7 cellular contexts compared by ENCODE assay signal in the genomic region with DNA sequence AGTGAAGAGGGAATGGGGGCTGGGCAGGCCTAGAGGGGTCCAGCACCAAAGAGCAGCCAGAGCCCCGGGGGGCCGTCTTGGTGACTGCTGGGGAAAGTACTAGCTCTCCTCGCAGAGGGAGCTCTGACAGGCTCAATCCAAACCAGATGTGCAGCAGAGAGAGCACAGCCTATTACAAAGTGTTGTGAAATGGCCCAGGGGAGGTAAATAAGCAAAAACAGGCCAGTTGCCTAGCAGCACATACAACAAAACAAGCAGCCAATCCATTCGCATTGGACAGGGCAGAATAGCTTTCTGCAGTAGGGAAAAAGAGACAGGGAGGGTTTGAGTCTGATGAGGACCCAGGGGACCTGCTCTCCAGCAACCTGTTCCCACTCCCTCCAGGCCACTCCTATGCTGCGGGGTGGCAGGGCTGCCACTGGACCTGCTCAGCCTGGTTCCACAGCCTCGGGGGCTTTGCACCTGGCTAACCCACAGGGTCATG.
DNase-seq lines count a peak whose midpoint lies in the region; ATAC-seq lines count a peak whose summit lies in the region.

No MANE protein-coding gene starts in this region.

- peaks cover 0 to 7% of the 10 kb centered on the region in 2 donors for H3K27me3 Mint-ChIP-seq in natural killer cell treated with Interleukin-12 subunit alpha and Interleukin-12 subunit beta and Interleukin-15 and Interleukin-18, amount 100 ng/mL, for 72 hours
- H3K27me3 Mint-ChIP-seq in activated T-helper 2 cell treated with anti-CD3 and anti-CD28 coated beads, Interferon-gamma antibody, Interleukin-2, Interleukin-4, amounts not matched to agents 10 μg/mL and 5 μg/mL and 100 μg/mL, durations not matched to agents 14 hours and 24 hours and 36 hours (ENCODE audit: low read depth), result no peaks in the 10 kb centered on the region

- H3K9me3 Mint-ChIP-seq in natural killer cell treated with Interleukin-12 subunit alpha and Interleukin-12 subunit beta and Interleukin-15 and Interleukin-18, amount 100 ng/mL, for 72 hours, result peaks cover 7% of the 10 kb centered on the region
- no peaks in the 10 kb centered on the region for H3K9me3 Mint-ChIP-seq in activated T-helper 2 cell treated with anti-CD3 and anti-CD28 coated beads, Interferon-gamma antibody, Interleukin-2, Interleukin-4, amounts not matched to agents 10 μg/mL and 5 μg/mL and 100 μg/mL, durations not matched to agents 14 hours and 24 hours and 36 hours

- no peaks in the 10 kb centered on the region for H3K9me3 ChIP-seq in HUES64 (ENCODE audit: insufficient read depth, low read depth, low read length)

- ATAC-seq in natural killer cell treated with Interleukin-12 subunit alpha and Interleukin-12 subunit beta and Interleukin-15 and Interleukin-18, amount 100 ng/mL, for 72 hours, result no peak

- H3K36me3 Mint-ChIP-seq in natural killer cell treated with Interleukin-12 subunit alpha and Interleukin-12 subunit beta and Interleukin-15 and Interleukin-18, amount 100 ng/mL, for 72 hours, result no peaks in the 10 kb centered on the region
- no peaks in the 10 kb centered on the region for H3K36me3 Mint-ChIP-seq in activated T-helper 2 cell treated with anti-CD3 and anti-CD28 coated beads, Interferon-gamma antibody, Interleukin-2, Interleukin-4, amounts not matched to agents 10 μg/mL and 5 μg/mL and 100 μg/mL, durations not matched to agents 14 hours and 24 hours and 36 hours (ENCODE audit: low read depth)

- H3K9ac ChIP-seq in HUES64 (ENCODE audit: low read depth, low read length), result 0 out of 2 replicates have a peak overlapping the region, but pooled peaks have one; percentile 3

- H3K4me1 Mint-ChIP-seq in natural killer cell treated with Interleukin-12 subunit alpha and Interleukin-12 subunit beta and Interleukin-15 and Interleukin-18, amount 100 ng/mL, for 72 hours (ENCODE audit: low read depth in 2 of 2), result peaks cover 14 to 23% of the 10 kb centered on the region in 2 donors
- H3K4me1 Mint-ChIP-seq in activated T-helper 2 cell treated with anti-CD3 and anti-CD28 coated beads, Interferon-gamma antibody, Interleukin-2, Interleukin-4, amounts not matched to agents 10 μg/mL and 5 μg/mL and 100 μg/mL, durations not matched to agents 14 hours and 24 hours and 36 hours (ENCODE audit: low read depth), result peaks cover 8% of the 10 kb centered on the region

- no peaks in the 10 kb centered on the region for H3K27me3 ChIP-seq in HUES64 (ENCODE audit: insufficient read depth, low read length)

- DNase-seq in amniotic epithelial cell (ENCODE audit: low read depth) (peak; percentile 100), iPS-NIHi11 (ENCODE audit: low spot score) (peak; percentile 40), stromal cell of bone marrow (ENCODE audit: low read depth) (peak; percentile 99), NCI-H82 treated with DMSO at 0.1 percent for 48 hours (lab: John Stamatoyannopoulos, UW; ENCODE audit: unreplicated experiment) (no peak)
- no peak for DNase-seq in natural killer cell treated with Interleukin-12 subunit alpha and Interleukin-12 subunit beta and Interleukin-15 and Interleukin-18, amount 100 ng/mL, for 72 hours (ENCODE audit: low spot score)
- DNase-seq in activated T-helper 2 cell treated with anti-CD3 and anti-CD28 coated beads, Interferon-gamma antibody, Interleukin-2, Interleukin-4, amounts not matched to agents 10 μg/mL and 5 μg/mL and 100 μg/mL, durations not matched to agents 14 hours and 24 hours and 36 hours (ENCODE audit: low spot score), result no peak

- no peak overlapping the region for H3K4me3 Mint-ChIP-seq in natural killer cell treated with Interleukin-12 subunit alpha and Interleukin-12 subunit beta and Interleukin-15 and Interleukin-18, amount 100 ng/mL, for 72 hours
- no peak overlapping the region for H3K4me3 Mint-ChIP-seq in activated T-helper 2 cell treated with anti-CD3 and anti-CD28 coated beads, Interferon-gamma antibody, Interleukin-2, Interleukin-4, amounts not matched to agents 10 μg/mL and 5 μg/mL and 100 μg/mL, durations not matched to agents 14 hours and 24 hours and 36 hours (ENCODE audit: low read depth)

- H3K27ac Mint-ChIP-seq in natural killer cell treated with Interleukin-12 subunit alpha and Interleukin-12 subunit beta and Interleukin-15 and Interleukin-18, amount 100 ng/mL, for 72 hours, result peak overlapping the region in 1 of 2 donors; percentile 26
- no peak overlapping the region for H3K27ac Mint-ChIP-seq in activated T-helper 2 cell treated with anti-CD3 and anti-CD28 coated beads, Interferon-gamma antibody, Interleukin-2, Interleukin-4, amounts not matched to agents 10 μg/mL and 5 μg/mL and 100 μg/mL, durations not matched to agents 14 hours and 24 hours and 36 hours

- no peak overlapping the region; the same call in 1 of the 2 replicates for H3K27ac ChIP-seq in HUES64 (ENCODE audit: low read depth, low read length)

- H3K4me3 ChIP-seq in HUES64 (ENCODE audit: low read length), result no peak overlapping the region

- WGBS in HUES64, result 52% methylated on average over 6 of the region's 6 CpGs

- peaks cover 22% of the 10 kb centered on the region for H3K4me1 ChIP-seq in HUES64 (ENCODE audit: insufficient read depth, low read length)

- no peaks in the 10 kb centered on the region for H3K36me3 ChIP-seq in HUES64 (ENCODE audit: insufficient read depth, low read length)

- intact Hi-C loops in activated T-helper 2 cell treated with anti-CD3 and anti-CD28 coated beads, Interferon-gamma antibody, Interleukin-2, Interleukin-4, amounts not matched to agents 10 μg/mL and 5 μg/mL and 100 μg/mL, durations not matched to agents 14 hours and 24 hours and 36 hours (cut with micrococcal nuclease), result no loop called here

Comparison
In these comparisons a context has a peak if more than half of its experiments do, and no peak if none do; other contexts are left out.
1. DNase-seq: peak in amniotic epithelial cell (single experiment), iPS-NIHi11 (single experiment) and stromal cell of bone marrow (single experiment); none in natural killer cell treated with Interleukin-12 subunit alpha and Interleukin-12 subunit beta and Interleukin-15 and Interleukin-18, amount 100 ng/mL, for 72 hours (single experiment), NCI-H82 treated with DMSO at 0.1 percent for 48 hours (single experiment) and activated T-helper 2 cell treated with anti-CD3 and anti-CD28 coated beads, Interferon-gamma antibody, Interleukin-2, Interleukin-4, amounts not matched to agents 10 μg/mL and 5 μg/mL and 100 μg/mL, durations not matched to agents 14 hours and 24 hours and 36 hours (single experiment).